In the genomic region with DNA sequence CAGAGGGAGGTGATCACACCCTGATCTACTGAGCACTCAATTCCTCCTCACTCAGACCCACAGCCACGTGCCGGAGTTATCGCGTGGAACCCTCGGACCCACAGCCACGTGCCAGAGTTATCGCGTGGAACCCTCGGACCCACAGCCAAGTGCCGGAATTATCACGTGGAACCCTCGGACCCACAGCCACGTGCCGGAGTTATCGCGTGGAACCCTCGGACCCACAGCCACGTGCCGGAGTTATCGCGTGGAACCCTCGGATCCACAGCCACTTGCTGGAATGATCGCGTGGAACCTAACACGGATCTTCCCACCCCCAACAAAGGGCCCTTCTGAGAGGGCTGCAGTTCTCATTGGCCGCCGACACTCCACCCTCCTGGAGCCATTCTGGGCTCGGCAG, we compare ENCODE assay signal across 29 cellular contexts.
"Had no signal": no experiment of that assay in that cellular context is flagged by ENCODE, and none has a peak within 500 bp of the region (broad histone marks: within the 10 kb centered on the region; RNA-seq: fewer than 3 reads in every experiment).

No MANE protein-coding gene starts in this region.

- FAIRE-seq: bronchial epithelial cell, TTC549 had no signal

- ATAC-seq: activated CD8-positive, alpha-beta T cell treated with anti-CD3 and anti-CD28 coated beads for 36 hours; activated naive CD8-positive, alpha-beta T cell treated with anti-CD3 and anti-CD28 coated beads, Interleukin-2, amount 50 U/mL, for 24 hours had no signal

- H3K27ac ChIP-seq: ascending aorta, cardiac muscle cell, VCaP had no signal

- H3K27me3 ChIP-seq: ascending aorta, cardiac muscle cell had no signal

- DNase-seq: activated B cell treated with CpG ODN at 0.5 μM for 24 hours; activated CD4-positive, alpha-beta memory T cell treated with anti-CD3 and anti-CD28 coated beads for 36 hours; activated CD4-positive, alpha-beta T cell treated with anti-CD3 and anti-CD28 coated beads for 4 hours; activated CD4-positive, alpha-beta T cell treated with anti-CD3 and anti-CD28 coated beads, Interleukin-2, amount 10 ng/mL, durations not matched to agents 24 days and 14 days; activated CD4-positive, alpha-beta T cell treated with anti-CD3 and anti-CD28 coated beads, Interleukin-2, amount 50 U/mL, for 1 hour; activated CD4-positive, alpha-beta T cell treated with anti-CD3 and anti-CD28 coated beads, Interleukin-2, amount 50 U/mL, for 4 hours; activated CD4-positive, CD25-positive, alpha-beta regulatory T cell treated with anti-CD3 and anti-CD28 coated beads, Interleukin-2, amount 50 U/mL, for 72 hours; activated CD8-positive, alpha-beta memory T cell treated with anti-CD3 and anti-CD28 coated beads, Interleukin-2, amount 50 U/mL, for 48 hours; activated CD8-positive, alpha-beta T cell treated with anti-CD3 and anti-CD28 coated beads for 36 hours; activated effector memory CD4-positive, alpha-beta T cell treated with Interleukin-2 at 50 U/mL for 16 hours; activated gamma-delta T cell; activated naive CD4-positive, alpha-beta T cell treated with anti-CD3 and anti-CD28 coated beads, Interleukin-2, amount 10 ng/mL, durations not matched to agents 7 days and 5 days; activated naive CD4-positive, alpha-beta T cell treated with Interleukin-2 at 50 U/mL for 16 hours; activated naive CD8-positive, alpha-beta T cell treated with anti-CD3 and anti-CD28 coated beads, Interleukin-2, amount 10 ng/mL, durations not matched to agents 7 days and 5 days; activated naive CD8-positive, alpha-beta T cell treated with anti-CD3 and anti-CD28 coated beads, Interleukin-2, amount 50 U/mL, for 24 hours; activated T-cell treated with anti-CD3 and anti-CD28 coated beads, Interleukin-2, amount 50 U/mL, for 24 hours; activated T-cell treated with anti-CD3 and anti-CD28 coated beads, Interleukin-2, amount 50 U/mL, for 48 hours; amygdala; anterior cingulate cortex; caudate nucleus; cerebellar nuclear complex; T-helper 1 cell; T-helper 2 cell; T-helper 9 cell had no signal

- H3K36me3 ChIP-seq: ascending aorta, cardiac muscle cell had no signal

- H3K4me1 ChIP-seq: ascending aorta had no signal

- H3K9me3 ChIP-seq: ascending aorta had no signal

- H3K4me3 ChIP-seq: ascending aorta, cardiac muscle cell had no signal
